In genomic region chr16:29975134-29975538, GRCh38 we compare ENCODE assay signal across 8 cellular contexts. TPM values are rescaled to one million over a fixed set of nuclear protein-coding genes. Genes with fewer than 3 reads are reported as not detected.
DNase-seq lines count a peak whose midpoint lies in the region; ATAC-seq, FAIRE-seq and TF ChIP-seq lines count a peak whose summit lies in the region.

No MANE protein-coding gene starts in this region.

- H3K27me3 ChIP-seq in brain microvascular endothelial cell (replicated peaks), result no peaks in the 10 kb centered on the region
- no peaks in the 10 kb centered on the region for H3K27me3 ChIP-seq in mesenchymal stem cell (ENCODE audit: control insufficient read depth in 1 of 2, insufficient read depth in 1 of 2, low read length in 2 of 2)
- H3K27me3 ChIP-seq in upper lobe of left lung, result no peaks in the 10 kb centered on the region

- no peak for DNase-seq in activated naive CD4-positive, alpha-beta T cell treated with anti-CD3 and anti-CD28 coated beads, Interleukin-2, amount 50 U/mL, for 72 hours (ENCODE audit: low spot score in 2 of 2)
- no peak for DNase-seq in brain microvascular endothelial cell
- no peak for DNase-seq in mesenchymal stem cell
- DNase-seq in upper lobe of left lung, result no peak
- no peak for DNase-seq in GM19239 (ENCODE audit: insufficient read length, low spot score)

- H3K14ac ChIP-seq in mesenchymal stem cell (ENCODE audit: low read length in 2 of 2), result peak overlapping the region in 1 of 2 experiments; percentile 36

- in situ Hi-C loops in brain microvascular endothelial cell (cut with HindIII; ENCODE audit: low pct_ligation_motif_present, low sequenced_read_pairs), result no loop called here

- H2BK120ac ChIP-seq in mesenchymal stem cell (ENCODE audit: low read depth, low read length), result no peak overlapping the region

- no peak overlapping the region for H4K8ac ChIP-seq in mesenchymal stem cell (ENCODE audit: low read length)

- TF ChIP-seq CTCF in brain microvascular endothelial cell (IDR thresholded peaks at IDR 0.05; ENCODE audit: low read depth, low read length, missing control alignments) (no peak), upper lobe of left lung (IDR thresholded peaks at IDR 0.05) (no peak)

- no peak for FAIRE-seq in GM19239 (lab: Jason Lieb, UNC)

- H3K9ac ChIP-seq in mesenchymal stem cell (ENCODE audit: low read length), result peak overlapping the region; percentile 97

- no peak overlapping the region for H2AFZ ChIP-seq in mesenchymal stem cell (ENCODE audit: low read depth, low read length)

- H3K27ac ChIP-seq in brain microvascular endothelial cell (no peak overlapping the region), mesenchymal stem cell (ENCODE audit: low read length, poor library complexity, severe bottlenecking) (no peak overlapping the region), upper lobe of left lung (peak overlapping the region; percentile 93 to 98 (median 96))

- no peak overlapping the region for H3K23ac ChIP-seq in mesenchymal stem cell (ENCODE audit: low read length in 2 of 2)

- peaks cover 18% of the 10 kb centered on the region for H3K4me1 ChIP-seq in mesenchymal stem cell (ENCODE audit: control insufficient read depth, insufficient read depth, low read depth, low read length)
- H3K4me1 ChIP-seq in upper lobe of left lung, result peaks cover 31 to 55% (median 48%) of the 10 kb centered on the region in 4 donors

- peaks cover 26% of the 10 kb centered on the region for H3K79me1 ChIP-seq in mesenchymal stem cell (replicated peaks; ENCODE audit: low read length, poor library complexity, severe bottlenecking)

- peak overlapping the region; percentile 16 for H2BK15ac ChIP-seq in mesenchymal stem cell (ENCODE audit: low read depth, poor library complexity, severe bottlenecking)

- peaks cover 2% of the 10 kb centered on the region for H3K36me3 Mint-ChIP-seq in activated naive CD4-positive, alpha-beta T cell treated with anti-CD3 and anti-CD28 coated beads, Interleukin-2, amount 50 U/mL, for 24 hours
- peaks cover 22 to 29% of the 10 kb centered on the region in 2 donors for H3K36me3 Mint-ChIP-seq in activated naive CD4-positive, alpha-beta T cell treated with anti-CD3 and anti-CD28 coated beads, Interleukin-2, amount 50 U/mL, for 72 hours

- H3K4me2 ChIP-seq in mesenchymal stem cell (ENCODE audit: low read length, poor library complexity, severe bottlenecking), result peak overlapping the region; percentile 80

- no peak for ATAC-seq in activated naive CD4-positive, alpha-beta T cell treated with anti-CD3 and anti-CD28 coated beads, Interleukin-2, amount 50 U/mL, for 72 hours
- ATAC-seq in upper lobe of left lung (ENCODE audit: low FRiP score in 2 of 2), result no peak
- ATAC-seq in GM19395 (IDR thresholded peaks at IDR 0.05; ENCODE audit: unreplicated experiment), result no peak
- ATAC-seq in activated CD4-positive, CD25-positive, alpha-beta regulatory T cell treated with anti-CD3 and anti-CD28 coated beads, Interleukin-2, amount 50 U/mL, for 24 hours, result no peak

- no peak for TF ChIP-seq POLR2A in upper lobe of left lung (IDR thresholded peaks at IDR 0.05)

- H3K4me3 ChIP-seq in brain microvascular endothelial cell (ENCODE audit: low read depth, low read length) (peak overlapping the region; percentile 92), mesenchymal stem cell (ENCODE audit: insufficient read depth in 1 of 2, low read depth in 1 of 2, low read length in 2 of 2) (peak overlapping the region; percentile 78 to 98), upper lobe of left lung (peak overlapping the region; percentile 68 to 98 (median 97))

- H3K9me3 Mint-ChIP-seq in activated naive CD4-positive, alpha-beta T cell treated with anti-CD3 and anti-CD28 coated beads, Interleukin-2, amount 50 U/mL, for 24 hours, result no peaks in the 10 kb centered on the region
- H3K9me3 Mint-ChIP-seq in activated naive CD4-positive, alpha-beta T cell treated with anti-CD3 and anti-CD28 coated beads, Interleukin-2, amount 50 U/mL, for 72 hours, result peaks cover 7 to 8% of the 10 kb centered on the region in 2 donors

- no peak for TF ChIP-seq EP300 in upper lobe of left lung (IDR thresholded peaks at IDR 0.05)

- H3K4ac ChIP-seq in mesenchymal stem cell (ENCODE audit: low read depth in 1 of 2, low read length in 2 of 2), result peak overlapping the region in 1 of 2 experiments; percentile 64

- peak overlapping the region; percentile 90 for H3K4me3 Mint-ChIP-seq in activated naive CD4-positive, alpha-beta T cell treated with anti-CD3 and anti-CD28 coated beads, Interleukin-2, amount 50 U/mL, for 24 hours

- no peak overlapping the region for H2BK12ac ChIP-seq in mesenchymal stem cell (ENCODE audit: low read length in 2 of 2)

- no peak overlapping the region for H3K18ac ChIP-seq in mesenchymal stem cell (ENCODE audit: low read depth in 1 of 2, low read length in 2 of 2)

- H4K91ac ChIP-seq in mesenchymal stem cell (ENCODE audit: low read length), result no peak overlapping the region

- peaks cover 36% of the 10 kb centered on the region for H3K4me1 Mint-ChIP-seq in activated naive CD4-positive, alpha-beta T cell treated with anti-CD3 and anti-CD28 coated beads, Interleukin-2, amount 50 U/mL, for 24 hours

- H3K36me3 ChIP-seq in brain microvascular endothelial cell (replicated peaks), result peaks cover 28% of the 10 kb centered on the region
- H3K36me3 ChIP-seq in mesenchymal stem cell (ENCODE audit: control insufficient read depth in 1 of 2, insufficient read depth in 2 of 2, low read depth in 1 of 2, low read length in 2 of 2), result peaks cover 44 to 52% of the 10 kb centered on the region in 2 experiments
- peaks cover 19 to 41% (median 28%) of the 10 kb centered on the region in 4 donors for H3K36me3 ChIP-seq in upper lobe of left lung

- no peaks in the 10 kb centered on the region for H3K9me3 ChIP-seq in mesenchymal stem cell (ENCODE audit: control insufficient read depth, low read length)
- no peaks in the 10 kb centered on the region for H3K9me3 ChIP-seq in upper lobe of left lung

- WGBS in mesenchymal stem cell, result 79% methylated on average over 5 of the region's 5 CpGs
- 53 to 61% methylated on average over 5 of the region's 5 CpGs for WGBS in upper lobe of left lung, 2 donors

- H3K27me3 Mint-ChIP-seq in activated naive CD4-positive, alpha-beta T cell treated with anti-CD3 and anti-CD28 coated beads, Interleukin-2, amount 50 U/mL, for 24 hours, result no peaks in the 10 kb centered on the region

- H2BK5ac ChIP-seq in mesenchymal stem cell (ENCODE audit: low read depth, low read length, poor library complexity, severe bottlenecking), result no peak overlapping the region

- no peak overlapping the region for H2AK5ac ChIP-seq in mesenchymal stem cell (ENCODE audit: low read length, severe bottlenecking)

- H3K27ac Mint-ChIP-seq in activated naive CD4-positive, alpha-beta T cell treated with anti-CD3 and anti-CD28 coated beads, Interleukin-2, amount 50 U/mL, for 24 hours, result peak overlapping the region; percentile 85
- H3K27ac Mint-ChIP-seq in activated naive CD4-positive, alpha-beta T cell treated with anti-CD3 and anti-CD28 coated beads, Interleukin-2, amount 50 U/mL, for 72 hours, result peak overlapping the region in 1 of 2 donors; percentile 93

RNA-seq across cellular contexts. Expression of gene TAOK2, which starts 1.5 kb away (rescaled TPM):
- total RNA-seq in activated naive CD4-positive, alpha-beta T cell treated with anti-CD3 and anti-CD28 coated beads, Interleukin-2, amount 50 U/mL, for 72 hours, result 10 to 100 TPM; 29.6 to 52.7 TPM
- 20.6 TPM for polyA plus RNA-seq in mesenchymal stem cell (2013, experiment 1 of 2)
- polyA plus RNA-seq in mesenchymal stem cell (2013, experiment 2 of 2), result 19.6 TPM
- 100 to 1,000 TPM in 2 of 6 donors, 10 to 100 TPM in 4; 70.2 to 195 (median 81.5) TPM for total RNA-seq in upper lobe of left lung

RNA-seq across cellular contexts. Expression of gene TMEM219, which starts 13.3 kb away (rescaled TPM):
- 10 to 100 TPM; 52.5 to 63.8 TPM for total RNA-seq in activated naive CD4-positive, alpha-beta T cell treated with anti-CD3 and anti-CD28 coated beads, Interleukin-2, amount 50 U/mL, for 72 hours
- 118 TPM for polyA plus RNA-seq in mesenchymal stem cell (2013, experiment 1 of 2)
- 125 TPM for polyA plus RNA-seq in mesenchymal stem cell (2013, experiment 2 of 2)
- 100 to 1,000 TPM in 5 of 6 donors, 10 to 100 TPM in 1; 95.4 to 187 (median 139) TPM for total RNA-seq in upper lobe of left lung

RNA-seq across cellular contexts. Expression of gene HIRIP3, which starts 20.3 kb away (rescaled TPM):
- total RNA-seq in activated naive CD4-positive, alpha-beta T cell treated with anti-CD3 and anti-CD28 coated beads, Interleukin-2, amount 50 U/mL, for 72 hours, result 10 to 100 TPM; 30.1 to 38.7 TPM
- polyA plus RNA-seq in mesenchymal stem cell (2013, experiment 1 of 2), result 4.0 TPM
- 4.7 TPM for polyA plus RNA-seq in mesenchymal stem cell (2013, experiment 2 of 2)
- 10 to 100 TPM; 11.5 to 28.2 (median 25.0) TPM for total RNA-seq in upper lobe of left lung

RNA-seq across cellular contexts. Expression of gene INO80E, which starts 20.9 kb away (rescaled TPM):
- total RNA-seq in activated naive CD4-positive, alpha-beta T cell treated with anti-CD3 and anti-CD28 coated beads, Interleukin-2, amount 50 U/mL, for 72 hours, result 10 to 100 TPM; 85.3 to 90.7 TPM
- polyA plus RNA-seq in mesenchymal stem cell (2013, experiment 1 of 2), result 51.0 TPM
- polyA plus RNA-seq in mesenchymal stem cell (2013, experiment 2 of 2), result 46.7 TPM
- 10 to 100 TPM; 29.5 to 82.8 (median 55.7) TPM for total RNA-seq in upper lobe of left lung

RNA-seq across cellular contexts. Expression of gene DOC2A, which starts 35.7 kb away (rescaled TPM):
- total RNA-seq in activated naive CD4-positive, alpha-beta T cell treated with anti-CD3 and anti-CD28 coated beads, Interleukin-2, amount 50 U/mL, for 72 hours, result 1 to 10 TPM in 1 of 2 donors, under 1 TPM in 1; 0.80 to 2.0 TPM
- 0.22 TPM for polyA plus RNA-seq in mesenchymal stem cell (2013, experiment 1 of 2)
- 0.25 TPM for polyA plus RNA-seq in mesenchymal stem cell (2013, experiment 2 of 2)
- total RNA-seq in upper lobe of left lung, result 10 to 100 TPM in 1 of 6 donors, 1 to 10 TPM in 5; 1.2 to 11.0 (median 6.5) TPM

Comparison
In these comparisons a context has a peak if more than half of its experiments do, and no peak if none do; other contexts are left out.
1. H3K27ac ChIP-seq: peak in upper lobe of left lung (4 of 4); none in brain microvascular endothelial cell (single experiment) and mesenchymal stem cell (single experiment).
2. Peak in every context shown above with its lines, with median percentiles within 50 percentile points of each other: H3K4me3 ChIP-seq.